In the genomic region with DNA sequence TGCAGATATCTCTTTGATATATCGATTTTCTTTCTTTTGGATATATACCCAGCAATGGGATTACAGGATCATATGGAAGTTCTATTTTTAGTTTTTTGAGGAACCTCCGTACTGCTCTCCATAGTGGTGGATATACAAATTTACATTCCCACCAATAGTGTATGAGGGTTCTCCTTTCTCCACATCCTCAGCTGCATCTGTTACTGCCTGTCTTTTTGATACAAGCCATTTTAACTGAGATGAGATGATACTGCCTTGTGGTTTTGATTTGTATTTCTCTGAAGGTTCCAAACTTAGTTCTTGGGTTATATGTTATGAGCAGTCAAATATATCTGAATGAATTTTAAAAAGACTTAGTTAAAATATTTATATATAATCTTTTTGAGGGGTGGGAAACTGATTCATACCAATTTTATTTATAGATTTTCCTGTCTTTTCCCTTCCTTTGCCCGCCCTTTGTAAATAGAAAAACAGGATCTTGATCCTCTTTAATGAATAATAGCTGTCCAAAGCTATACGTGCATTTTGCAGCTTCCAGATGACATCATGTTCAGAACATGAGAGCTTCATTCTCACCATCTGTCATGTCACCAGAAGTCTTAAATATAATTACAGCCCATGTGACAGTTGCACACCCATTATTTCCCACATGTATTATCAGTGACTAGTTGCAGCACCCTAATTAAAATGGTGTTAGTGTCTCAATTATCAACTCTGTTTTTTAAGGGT, we compare ENCODE assay signal across 2 cellular contexts.
TF ChIP-seq lines count a peak whose summit lies in the region.

No MANE protein-coding gene starts in this region.

TF ChIP-seq in SK-N-SH, 30 proteins besides CTCF, POLR2A, EP300 and RAD21:
- TF ChIP-seq, protein P1, sequence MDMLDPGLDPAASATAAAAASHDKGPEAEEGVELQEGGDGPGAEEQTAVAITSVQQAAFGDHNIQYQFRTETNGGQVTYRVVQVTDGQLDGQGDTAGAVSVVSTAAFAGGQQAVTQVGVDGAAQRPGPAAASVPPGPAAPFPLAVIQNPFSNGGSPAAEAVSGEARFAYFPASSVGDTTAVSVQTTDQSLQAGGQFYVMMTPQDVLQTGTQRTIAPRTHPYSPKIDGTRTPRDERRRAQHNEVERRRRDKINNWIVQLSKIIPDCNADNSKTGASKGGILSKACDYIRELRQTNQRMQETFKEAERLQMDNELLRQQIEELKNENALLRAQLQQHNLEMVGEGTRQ (IDR thresholded peaks at IDR 0.05; ENCODE audit: borderline replicate concordance, low read depth, low read length), result no peak
- TF ChIP-seq, protein P2, sequence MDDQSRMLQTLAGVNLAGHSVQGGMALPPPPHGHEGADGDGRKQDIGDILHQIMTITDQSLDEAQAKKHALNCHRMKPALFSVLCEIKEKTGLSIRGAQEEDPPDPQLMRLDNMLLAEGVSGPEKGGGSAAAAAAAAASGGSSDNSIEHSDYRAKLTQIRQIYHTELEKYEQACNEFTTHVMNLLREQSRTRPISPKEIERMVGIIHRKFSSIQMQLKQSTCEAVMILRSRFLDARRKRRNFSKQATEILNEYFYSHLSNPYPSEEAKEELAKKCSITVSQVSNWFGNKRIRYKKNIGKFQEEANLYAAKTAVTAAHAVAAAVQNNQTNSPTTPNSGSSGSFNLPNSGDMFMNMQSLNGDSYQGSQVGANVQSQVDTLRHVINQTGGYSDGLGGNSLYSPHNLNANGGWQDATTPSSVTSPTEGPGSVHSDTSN (IDR thresholded peaks at IDR 0.05), result no peak
- TF ChIP-seq RXRA (IDR thresholded peaks at IDR 0.05; ENCODE audit: borderline replicate concordance, low read depth) (no peak), GABPA (IDR thresholded peaks at IDR 0.05; ENCODE audit: low read depth) (no peak), MEF2A (IDR thresholded peaks at IDR 0.05; ENCODE audit: borderline replicate concordance, low read depth) (no peak), EZH2phosphoT487 (IDR thresholded peaks at IDR 0.05; ENCODE audit: borderline replicate concordance, low read depth) (no peak), FOXJ3 (CRISPR knock-in tag; IDR thresholded peaks at IDR 0.05) (no peak), SMC3 (IDR thresholded peaks at IDR 0.05; ENCODE audit: low read depth, low read length) (no peak), FOSL2 (IDR thresholded peaks at IDR 0.05; ENCODE audit: borderline replicate concordance, low read depth) (no peak)
- TF ChIP-seq, protein P3, sequence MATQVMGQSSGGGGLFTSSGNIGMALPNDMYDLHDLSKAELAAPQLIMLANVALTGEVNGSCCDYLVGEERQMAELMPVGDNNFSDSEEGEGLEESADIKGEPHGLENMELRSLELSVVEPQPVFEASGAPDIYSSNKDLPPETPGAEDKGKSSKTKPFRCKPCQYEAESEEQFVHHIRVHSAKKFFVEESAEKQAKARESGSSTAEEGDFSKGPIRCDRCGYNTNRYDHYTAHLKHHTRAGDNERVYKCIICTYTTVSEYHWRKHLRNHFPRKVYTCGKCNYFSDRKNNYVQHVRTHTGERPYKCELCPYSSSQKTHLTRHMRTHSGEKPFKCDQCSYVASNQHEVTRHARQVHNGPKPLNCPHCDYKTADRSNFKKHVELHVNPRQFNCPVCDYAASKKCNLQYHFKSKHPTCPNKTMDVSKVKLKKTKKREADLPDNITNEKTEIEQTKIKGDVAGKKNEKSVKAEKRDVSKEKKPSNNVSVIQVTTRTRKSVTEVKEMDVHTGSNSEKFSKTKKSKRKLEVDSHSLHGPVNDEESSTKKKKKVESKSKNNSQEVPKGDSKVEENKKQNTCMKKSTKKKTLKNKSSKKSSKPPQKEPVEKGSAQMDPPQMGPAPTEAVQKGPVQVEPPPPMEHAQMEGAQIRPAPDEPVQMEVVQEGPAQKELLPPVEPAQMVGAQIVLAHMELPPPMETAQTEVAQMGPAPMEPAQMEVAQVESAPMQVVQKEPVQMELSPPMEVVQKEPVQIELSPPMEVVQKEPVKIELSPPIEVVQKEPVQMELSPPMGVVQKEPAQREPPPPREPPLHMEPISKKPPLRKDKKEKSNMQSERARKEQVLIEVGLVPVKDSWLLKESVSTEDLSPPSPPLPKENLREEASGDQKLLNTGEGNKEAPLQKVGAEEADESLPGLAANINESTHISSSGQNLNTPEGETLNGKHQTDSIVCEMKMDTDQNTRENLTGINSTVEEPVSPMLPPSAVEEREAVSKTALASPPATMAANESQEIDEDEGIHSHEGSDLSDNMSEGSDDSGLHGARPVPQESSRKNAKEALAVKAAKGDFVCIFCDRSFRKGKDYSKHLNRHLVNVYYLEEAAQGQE (IDR thresholded peaks at IDR 0.05; ENCODE audit: low read depth, low read length), result no peak

TF ChIP-seq in SK-N-SH treated with all-trans-retinoic acid at 6 μM for 48 hours, 23 proteins besides CTCF, POLR2A, EP300 and RAD21 (continued from another document):
- TF ChIP-seq, protein P4, sequence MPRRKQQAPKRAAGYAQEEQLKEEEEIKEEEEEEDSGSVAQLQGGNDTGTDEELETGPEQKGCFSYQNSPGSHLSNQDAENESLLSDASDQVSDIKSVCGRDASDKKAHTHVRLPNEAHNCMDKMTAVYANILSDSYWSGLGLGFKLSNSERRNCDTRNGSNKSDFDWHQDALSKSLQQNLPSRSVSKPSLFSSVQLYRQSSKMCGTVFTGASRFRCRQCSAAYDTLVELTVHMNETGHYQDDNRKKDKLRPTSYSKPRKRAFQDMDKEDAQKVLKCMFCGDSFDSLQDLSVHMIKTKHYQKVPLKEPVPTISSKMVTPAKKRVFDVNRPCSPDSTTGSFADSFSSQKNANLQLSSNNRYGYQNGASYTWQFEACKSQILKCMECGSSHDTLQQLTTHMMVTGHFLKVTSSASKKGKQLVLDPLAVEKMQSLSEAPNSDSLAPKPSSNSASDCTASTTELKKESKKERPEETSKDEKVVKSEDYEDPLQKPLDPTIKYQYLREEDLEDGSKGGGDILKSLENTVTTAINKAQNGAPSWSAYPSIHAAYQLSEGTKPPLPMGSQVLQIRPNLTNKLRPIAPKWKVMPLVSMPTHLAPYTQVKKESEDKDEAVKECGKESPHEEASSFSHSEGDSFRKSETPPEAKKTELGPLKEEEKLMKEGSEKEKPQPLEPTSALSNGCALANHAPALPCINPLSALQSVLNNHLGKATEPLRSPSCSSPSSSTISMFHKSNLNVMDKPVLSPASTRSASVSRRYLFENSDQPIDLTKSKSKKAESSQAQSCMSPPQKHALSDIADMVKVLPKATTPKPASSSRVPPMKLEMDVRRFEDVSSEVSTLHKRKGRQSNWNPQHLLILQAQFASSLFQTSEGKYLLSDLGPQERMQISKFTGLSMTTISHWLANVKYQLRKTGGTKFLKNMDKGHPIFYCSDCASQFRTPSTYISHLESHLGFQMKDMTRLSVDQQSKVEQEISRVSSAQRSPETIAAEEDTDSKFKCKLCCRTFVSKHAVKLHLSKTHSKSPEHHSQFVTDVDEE (CRISPR knock-in tag; IDR thresholded peaks at IDR 0.05), result no peak
- TF ChIP-seq OSR1 (CRISPR knock-in tag; IDR thresholded peaks at IDR 0.05), result no peak
